Comparison of ENCODE assay signal across 8 cellular contexts in genomic region chr22:19760652-19761002, GRCh38. TPM values are rescaled to one million over a fixed set of nuclear protein-coding genes. Genes with fewer than 3 reads are reported as not detected.
DNase-seq lines count a peak whose midpoint lies in the region; ATAC-seq and TF ChIP-seq lines count a peak whose summit lies in the region.

TSS of gene TBX1 (plus strand) at chr22:19760778. CDS start at chr22:19760844, 66 bp downstream.

- H3K79me1 ChIP-seq in mesenchymal stem cell (replicated peaks; ENCODE audit: low read length, poor library complexity, severe bottlenecking), result no peaks in the 10 kb centered on the region

- H4K91ac ChIP-seq in mesenchymal stem cell (ENCODE audit: low read length), result no peak within 1 kb of the TSS

- no peak within 1 kb of the TSS for H2BK12ac ChIP-seq in mesenchymal stem cell (ENCODE audit: low read length in 2 of 2)

- no peaks in the 10 kb centered on the region for H3K27me3 ChIP-seq in right cardiac atrium (ENCODE audit: control insufficient read depth, insufficient read depth)
- H3K27me3 ChIP-seq in heart right ventricle, result peaks cover 78 to 94% (median 92%) of the 10 kb centered on the region in 7 donors
- peaks cover 78 to 88% of the 10 kb centered on the region in 2 experiments for H3K27me3 ChIP-seq in mesenchymal stem cell (ENCODE audit: control insufficient read depth in 1 of 2, insufficient read depth in 1 of 2, low read length in 2 of 2)
- no peaks in the 10 kb centered on the region for H3K27me3 ChIP-seq in aorta (ENCODE audit: control insufficient read depth in 1 of 2, insufficient read depth in 2 of 2, low read length in 1 of 2)

- H3K14ac ChIP-seq in mesenchymal stem cell (ENCODE audit: low read length in 2 of 2), result no peak within 1 kb of the TSS

- H3K4me1 Mint-ChIP-seq in activated T-helper 17 cell treated with anti-CD3 and anti-CD28 coated beads, Interleukin-2, amount 50 U/mL, for 72 hours, result peaks cover 12% of the 10 kb centered on the region

- H3K4me3 ChIP-seq in right cardiac atrium (ENCODE audit: low read length) (peak within 1 kb of the TSS; percentile 47), heart right ventricle (peak within 1 kb of the TSS in 4 of 10 donors; percentile 6 to 34 (median 24)), mesenchymal stem cell (ENCODE audit: insufficient read depth in 1 of 2, low read depth in 1 of 2, low read length in 2 of 2) (peak within 1 kb of the TSS in 1 of 2 experiments; percentile 53), aorta (ENCODE audit: low read length in 2 of 2) (peak within 1 kb of the TSS; percentile 6 to 27)

- H2AFZ ChIP-seq in mesenchymal stem cell (ENCODE audit: low read depth, low read length), result no peak within 1 kb of the TSS

- H3K27ac ChIP-seq in right cardiac atrium (ENCODE audit: low read length), result no peak within 1 kb of the TSS
- H3K27ac ChIP-seq in heart right ventricle, result no peak within 1 kb of the TSS
- H3K27ac ChIP-seq in mesenchymal stem cell (ENCODE audit: low read length, poor library complexity, severe bottlenecking), result no peak within 1 kb of the TSS
- H3K27ac ChIP-seq in aorta (ENCODE audit: low read depth in 1 of 2, low read length in 2 of 2), result no peak within 1 kb of the TSS

- H3K4me3 Mint-ChIP-seq in activated T-helper 17 cell treated with anti-CD3 and anti-CD28 coated beads, Interleukin-2, amount 50 U/mL, for 72 hours, result peak within 1 kb of the TSS; percentile 82

- H2AK5ac ChIP-seq in mesenchymal stem cell (ENCODE audit: low read length, severe bottlenecking), result no peak within 1 kb of the TSS

- peak within 1 kb of the TSS; percentile 33 for H3K27ac Mint-ChIP-seq in activated T-helper 17 cell treated with anti-CD3 and anti-CD28 coated beads, Interleukin-2, amount 50 U/mL, for 72 hours

- H3K36me3 Mint-ChIP-seq in activated T-helper 17 cell treated with anti-CD3 and anti-CD28 coated beads, Interleukin-2, amount 50 U/mL, for 72 hours (ENCODE audit: low read depth), result peaks cover 9% of the 10 kb centered on the region

- H3K9me3 Mint-ChIP-seq in activated T-helper 17 cell treated with anti-CD3 and anti-CD28 coated beads, Interleukin-2, amount 50 U/mL, for 72 hours, result no peaks in the 10 kb centered on the region

- H3K9ac ChIP-seq in mesenchymal stem cell (ENCODE audit: low read length), result peak within 1 kb of the TSS; percentile 45

- H3K27me3 Mint-ChIP-seq in activated T-helper 17 cell treated with anti-CD3 and anti-CD28 coated beads, Interleukin-2, amount 50 U/mL, for 72 hours, result peaks cover 44% of the 10 kb centered on the region

- intact Hi-C loops in right cardiac atrium (cut with DNase I), result no loop called here
- intact Hi-C loops in heart right ventricle (cut with DNase I), result no loop called here
- intact Hi-C loops in aorta (cut with DNase I), result no loop called here

- no peaks in the 10 kb centered on the region for H3K36me3 ChIP-seq in heart right ventricle
- peaks cover 0 to 5% of the 10 kb centered on the region in 2 experiments for H3K36me3 ChIP-seq in mesenchymal stem cell (ENCODE audit: control insufficient read depth in 1 of 2, insufficient read depth in 2 of 2, low read depth in 1 of 2, low read length in 2 of 2)
- no peaks in the 10 kb centered on the region for H3K36me3 ChIP-seq in aorta (ENCODE audit: control insufficient read depth in 1 of 2, insufficient read depth in 2 of 2, low read length in 1 of 2)

- peak within 1 kb of the TSS in 1 of 2 experiments; percentile 91 for H3K23ac ChIP-seq in mesenchymal stem cell (ENCODE audit: low read length in 2 of 2)

- H2BK120ac ChIP-seq in mesenchymal stem cell (ENCODE audit: low read depth, low read length), result no peak within 1 kb of the TSS

- no peak within 1 kb of the TSS for H3K4ac ChIP-seq in mesenchymal stem cell (ENCODE audit: low read depth in 1 of 2, low read length in 2 of 2)

- no peak for TF ChIP-seq CTCF in heart right ventricle (IDR thresholded peaks at IDR 0.05)

- H3K18ac ChIP-seq in mesenchymal stem cell (ENCODE audit: low read depth in 1 of 2, low read length in 2 of 2), result no peak within 1 kb of the TSS

- H2BK5ac ChIP-seq in mesenchymal stem cell (ENCODE audit: low read depth, low read length, poor library complexity, severe bottlenecking), result no peak within 1 kb of the TSS

- ATAC-seq in right cardiac atrium (no peak), heart right ventricle (no peak), aorta (ENCODE audit: low FRiP score) (no peak), GM21717 (IDR thresholded peaks at IDR 0.05; ENCODE audit: unreplicated experiment) (no peak)
- no peak for ATAC-seq in activated T-helper 17 cell treated with anti-CD3 and anti-CD28 coated beads, Interleukin-2, amount 50 U/mL, for 72 hours (replicated peaks)

- H3K9me3 ChIP-seq in right cardiac atrium (ENCODE audit: control insufficient read depth, low read length), result no peaks in the 10 kb centered on the region
- H3K9me3 ChIP-seq in heart right ventricle, result no peaks in the 10 kb centered on the region
- no peaks in the 10 kb centered on the region for H3K9me3 ChIP-seq in mesenchymal stem cell (ENCODE audit: control insufficient read depth, low read length)
- no peaks in the 10 kb centered on the region for H3K9me3 ChIP-seq in aorta (ENCODE audit: control insufficient read depth, low read length)

- peak within 1 kb of the TSS; percentile 74 for H3K4me2 ChIP-seq in mesenchymal stem cell (ENCODE audit: low read length, poor library complexity, severe bottlenecking)

- under 1% methylated on average over 52 of the region's 56 CpGs for WGBS in right cardiac atrium
- WGBS in heart right ventricle, 2 donors, result 1% methylated on average over 20 to 40 of the region's 56 CpGs
- WGBS in mesenchymal stem cell, result 0% methylated on average over 30 of the region's 56 CpGs
- 1% methylated on average over 54 of the region's 56 CpGs; no CpG with 5 or more reads in 1 of the 2 donors for WGBS in aorta, 2 donors

- DNase-seq in right cardiac atrium (peak in 2 of 3 donors; percentile 15 to 51), heart right ventricle (no peak), mesenchymal stem cell (no peak), aorta (no peak), NCI-H187 (lab: John Stamatoyannopoulos, UW) (no peak), NOMO-1 treated with DMSO at 0.1 percent for 48 hours (lab: John Stamatoyannopoulos, UW; ENCODE audit: unreplicated experiment) (no peak)

- no peak within 1 kb of the TSS for H2BK15ac ChIP-seq in mesenchymal stem cell (ENCODE audit: low read depth, poor library complexity, severe bottlenecking)

- no peak within 1 kb of the TSS for H4K8ac ChIP-seq in mesenchymal stem cell (ENCODE audit: low read length)

- H3K4me1 ChIP-seq in right cardiac atrium (ENCODE audit: control insufficient read depth, insufficient read depth, low read length) (peaks cover 4% of the 10 kb centered on the region), heart right ventricle (peaks cover 14 to 39% (median 28%) of the 10 kb centered on the region in 9 donors), mesenchymal stem cell (ENCODE audit: control insufficient read depth, insufficient read depth, low read depth, low read length) (peaks cover 34% of the 10 kb centered on the region), aorta (ENCODE audit: control insufficient read depth in 1 of 2, insufficient read depth in 2 of 2, low read length in 2 of 2) (no peaks in the 10 kb centered on the region)

RNA-seq across cellular contexts. Expression of gene TBX1, which starts in this region (rescaled TPM):
- 1 to 10 TPM in 1 of 4 donors, under 1 TPM in 3; 0.19 to 1.4 (median 0.78) TPM for total RNA-seq in right cardiac atrium
- polyA plus RNA-seq in right cardiac atrium, result 0.88 TPM
- total RNA-seq in heart right ventricle, result 1 to 10 TPM in 5 of 10 donors, under 1 TPM in 5; 0.53 to 1.8 (median 1.0) TPM
- 1 to 10 TPM in 1 of 2 donors, under 1 TPM in 1; 0.61 to 1.0 TPM for polyA plus RNA-seq in heart right ventricle
- total RNA-seq in activated T-helper 17 cell treated with anti-CD3 and anti-CD28 coated beads, Interleukin-2, amount 50 U/mL, for 72 hours, result not detected
- polyA plus RNA-seq in mesenchymal stem cell (2013, experiment 1 of 2), result 2.4 TPM
- 2.5 TPM for polyA plus RNA-seq in mesenchymal stem cell (2013, experiment 2 of 2)
- 1 to 10 TPM; 2.3 to 5.6 TPM for total RNA-seq in aorta
- polyA plus RNA-seq in aorta, result 1 to 10 TPM; 1.1 to 7.8 TPM

Comparison
In these comparisons a context has a peak if more than half of its experiments do, and no peak if none do; other contexts are left out.
1. DNase-seq: peak in right cardiac atrium (2 of 3); none in heart right ventricle (0 of 2), mesenchymal stem cell (single experiment), aorta (0 of 2), NCI-H187 (0 of 2) and NOMO-1 treated with DMSO at 0.1 percent for 48 hours (single experiment).